In genomic region chrX:100409316-100410082, GRCh38 we compare ENCODE assay signal across 8 cellular contexts. TPM values are rescaled to one million over a fixed set of nuclear protein-coding genes. Genes with fewer than 3 reads are reported as not detected.
A peak's percentile ranks its signal among the peaks of the same experiment; 100 is the strongest.
DNase-seq lines count a peak whose midpoint lies in the region; ATAC-seq and TF ChIP-seq lines count a peak whose summit lies in the region.

No MANE protein-coding gene starts in this region.

- H3K9ac ChIP-seq in rectal smooth muscle tissue (ENCODE audit: low read length) = no peak overlapping the region

- no peak overlapping the region for H3K27ac ChIP-seq in rectal smooth muscle tissue (ENCODE audit: low read depth, low read length)

- H3K27me3 ChIP-seq in rectal smooth muscle tissue (ENCODE audit: control insufficient read depth, insufficient read depth, low read length) = peaks cover 35% of the 10 kb centered on the region

- no peak for TF ChIP-seq CTCF in fibroblast of pulmonary artery (IDR thresholded peaks at IDR 0.05; ENCODE audit: low read length, missing control alignments)

- DNase-seq in RPMI7951 (ENCODE audit: low read depth) (peak; percentile 0), fibroblast of pulmonary artery (ENCODE audit: low read depth) (peak; percentile 10)
- no peak for DNase-seq in stimulated activated CD4-positive, alpha-beta T cell treated with anti-CD3 and anti-CD28 coated beads, Interleukin-2, amount 100 ng/mL, for 24 hours

- no peaks in the 10 kb centered on the region for H3K36me3 ChIP-seq in rectal smooth muscle tissue (ENCODE audit: control insufficient read depth, insufficient read depth, low read length)

- no peaks in the 10 kb centered on the region for H3K4me1 ChIP-seq in rectal smooth muscle tissue (ENCODE audit: control insufficient read depth, insufficient read depth, low read length)

- H3K4me3 ChIP-seq in fibroblast of pulmonary artery (replicated peaks; ENCODE audit: low read depth, low read length) = peak overlapping the region; percentile 43
- H3K4me3 ChIP-seq in rectal smooth muscle tissue (ENCODE audit: low read length) = peak overlapping the region; percentile 63

- ATAC-seq in GM18498 (IDR thresholded peaks at IDR 0.05; ENCODE audit: unreplicated experiment) (peak; percentile 19), HG03108 (IDR thresholded peaks at IDR 0.05; ENCODE audit: unreplicated experiment) (no peak), HG03342 (IDR thresholded peaks at IDR 0.05; ENCODE audit: unreplicated experiment) (no peak), HG03159 (IDR thresholded peaks at IDR 0.05; ENCODE audit: unreplicated experiment) (no peak)

RNA-seq across cellular contexts. Expression of gene PCDH19, which starts 0.6 kb away (rescaled TPM):
- total RNA-seq in RPMI7951 (2014; rRNA removed; shearing (Covaris generic)) = not detected in 2 replicates

Comparison
In these comparisons a context has a peak if more than half of its experiments do, and no peak if none do; other contexts are left out.
1. DNase-seq: peak in RPMI7951 (single experiment) and fibroblast of pulmonary artery (single experiment); none in stimulated activated CD4-positive, alpha-beta T cell treated with anti-CD3 and anti-CD28 coated beads, Interleukin-2, amount 100 ng/mL, for 24 hours (0 of 2).